Comparison of ENCODE assay signal across 25 cellular contexts in genomic region chr10:114770009-114770408, GRCh38.
"Had no signal": no experiment of that assay in that cellular context is flagged by ENCODE, and none has a peak within 500 bp of the region (broad histone marks: within the 10 kb centered on the region; RNA-seq: fewer than 3 reads in every experiment).

No MANE protein-coding gene starts in this region.

- H3K27ac ChIP-seq: colonic mucosa, epithelial cell of prostate, esophagus squamous epithelium, neural progenitor cell, tibial nerve, VCaP had no signal

- H3K27me3 ChIP-seq: colonic mucosa had no signal

- H3K4me1 ChIP-seq: colonic mucosa had no signal

- DNase-seq: activated CD4-positive, alpha-beta T cell treated with anti-CD3 and anti-CD28 coated beads for 4 hours; activated CD4-positive, alpha-beta T cell treated with anti-CD3 and anti-CD28 coated beads, Interleukin-2, amount 50 U/mL, for 4 hours; activated CD8-positive, alpha-beta memory T cell treated with anti-CD3 and anti-CD28 coated beads, Interleukin-2, amount 50 U/mL, for 4 hours; activated naive CD4-positive, alpha-beta T cell; activated T-cell treated with anti-CD3 and anti-CD28 coated beads, Interleukin-2, amount 50 U/mL, for 24 hours; anterior cingulate cortex; cerebellar nuclear complex; colonic mucosa; effector CD8-positive, alpha-beta T cell; esophagus squamous epithelium; foreskin melanocyte; islet precursor cell; left ventricle myocardium superior; occipital lobe; posterior cingulate gyrus; right cardiac atrium; stimulated activated CD4-positive, alpha-beta T cell treated with anti-CD3 and anti-CD28 coated beads, Interleukin-15, amount 100 ng/mL, for 24 hours; stimulated activated CD4-positive, alpha-beta T cell treated with anti-CD3 and anti-CD28 coated beads, Interleukin-2, amount 100 ng/mL, for 24 hours; stimulated activated naive CD4-positive, alpha-beta T cell treated with Interleukin-2 at 50 U/mL for 16 hours; T-cell had no signal

- H3K4me3 ChIP-seq: colonic mucosa, esophagus squamous epithelium, neural progenitor cell, tibial nerve had no signal

- H3K36me3 ChIP-seq: colonic mucosa, esophagus squamous epithelium, neural progenitor cell, tibial nerve had no signal

- H3K9me3 Mint-ChIP-seq: activated T-cell treated with anti-CD3 and anti-CD28 coated beads, Interleukin-2, amount 50 U/mL, for 24 hours; neural progenitor cell; T-cell had no signal

- H3K27ac Mint-ChIP-seq: activated naive CD8-positive, alpha-beta T cell; activated T-cell treated with anti-CD3 and anti-CD28 coated beads, Interleukin-2, amount 50 U/mL, for 24 hours; neural progenitor cell; T-cell had no signal

- ATAC-seq: left ventricle myocardium superior, right cardiac atrium had no signal

- H3K36me3 Mint-ChIP-seq: neural progenitor cell, T-cell had no signal

- H3K4me3 Mint-ChIP-seq: activated naive CD8-positive, alpha-beta T cell; activated T-cell treated with anti-CD3 and anti-CD28 coated beads, Interleukin-2, amount 50 U/mL, for 24 hours; neural progenitor cell; T-cell had no signal

- H3K9me3 ChIP-seq: colonic mucosa, esophagus squamous epithelium, tibial nerve had no signal
